13 cellular contexts compared by ENCODE assay signal in the genomic region with DNA sequence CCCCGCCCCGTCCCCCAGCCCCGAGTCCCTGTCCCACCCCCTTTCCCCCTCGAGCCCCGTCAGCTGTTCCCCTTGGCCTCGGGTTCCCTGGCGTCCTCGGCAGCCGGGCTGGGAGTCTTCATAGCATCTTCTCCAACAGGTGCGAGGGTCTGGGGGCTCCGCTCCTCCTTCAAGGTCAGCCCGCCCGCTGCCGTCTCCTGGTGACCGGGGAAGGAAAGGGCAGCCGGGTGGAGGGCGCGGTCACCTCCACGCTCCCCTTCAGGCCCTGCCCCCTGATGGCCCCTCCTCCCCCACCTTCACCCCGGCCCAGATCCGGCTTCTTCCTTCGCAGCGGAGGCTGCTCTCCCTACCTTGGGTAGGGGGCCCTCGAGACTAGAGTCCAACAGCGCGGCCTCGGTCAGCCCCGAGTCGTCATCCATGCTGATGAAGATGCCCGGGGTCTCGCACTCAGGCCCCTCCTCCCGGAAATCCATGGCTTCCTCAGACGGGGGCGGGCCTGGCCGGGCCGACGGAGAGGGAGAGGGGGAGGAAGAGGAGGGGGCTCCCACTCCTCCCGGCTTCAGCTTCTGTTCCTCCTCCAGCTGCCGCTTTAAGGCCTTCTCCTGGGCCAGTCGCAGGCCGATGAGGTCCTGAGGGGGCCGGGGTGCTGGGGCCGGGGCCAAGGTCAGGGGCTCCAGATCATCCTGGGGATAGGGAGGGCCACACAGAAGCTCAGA. TPM values are rescaled to one million over a fixed set of nuclear protein-coding genes. Genes with fewer than 3 reads are reported as not detected.
A peak's percentile ranks its signal among the peaks of the same experiment; 100 is the strongest.
DNase-seq lines count a peak whose midpoint lies in the region; ATAC-seq and TF ChIP-seq lines count a peak whose summit lies in the region.
"Had no signal": no experiment of that assay in that cellular context is flagged by ENCODE, and none has a peak within 500 bp of the region (broad histone marks: within the 10 kb centered on the region; RNA-seq: fewer than 3 reads in every experiment).

No MANE protein-coding gene starts in this region.

- no peak overlapping the region for H3K4me2 ChIP-seq in SK-N-SH

- CTCF ChIA-PET in SK-N-SH (lab: Yijun Ruan, JAX): interaction anchor here (0.8 to 10.4 kb wide), 10 partner anchors 11 to 137 kb away, joined by 3 to 137 read pairs (median 22); a partner anchor contains a TSS
- CTCF ChIA-PET in naive thymus-derived CD4-positive, alpha-beta T cell (lab: Charles Lee): interaction anchor here (0.9 to 2.4 kb wide), 4 partner anchors 10 to 67 kb away, joined by 4 to 12 read pairs (median 6); a partner anchor contains a TSS

- no peaks in the 10 kb centered on the region for H3K9me3 Mint-ChIP-seq in endothelial cell (ENCODE audit: unreplicated experiment)
- no peaks in the 10 kb centered on the region for H3K9me3 Mint-ChIP-seq in naive thymus-derived CD4-positive, alpha-beta T cell

- H3K27me3 ChIP-seq in SK-N-SH (ENCODE audit: insufficient read depth): no peaks in the 10 kb centered on the region
- H3K27me3 ChIP-seq in naive thymus-derived CD4-positive, alpha-beta T cell (ENCODE audit: control insufficient read depth in 2 of 2, insufficient read depth in 2 of 2, low read length in 2 of 2): no peaks in the 10 kb centered on the region
- H3K27me3 ChIP-seq in upper lobe of right lung: no peaks in the 10 kb centered on the region
- peaks cover 0 to 5% of the 10 kb centered on the region in 2 donors for H3K27me3 ChIP-seq in tibial artery

- no peak overlapping the region for H3K9ac ChIP-seq in SK-N-SH

- POLR2A ChIA-PET in SK-N-SH (lab: Yijun Ruan, JAX): interaction anchor here (1.3 kb wide), 1 partner anchor 66 kb away, joined by 3 read pairs; no protein-coding TSS in a partner anchor
- POLR2A ChIA-PET in naive thymus-derived CD4-positive, alpha-beta T cell (lab: Charles Lee): no interaction called here

- H3K4me1 Mint-ChIP-seq in endothelial cell (ENCODE audit: unreplicated experiment): no peaks in the 10 kb centered on the region
- peaks cover 0 to 7% (median 5%) of the 10 kb centered on the region in 7 donors for H3K4me1 Mint-ChIP-seq in naive thymus-derived CD4-positive, alpha-beta T cell

- H3K36me3 ChIP-seq in SK-N-SH (replicated peaks in 1 of 2; ENCODE audit: control insufficient read depth in 1 of 2, insufficient read depth in 2 of 2, low read length in 1 of 2): peaks cover 6 to 10% of the 10 kb centered on the region in 2 experiments
- H3K36me3 ChIP-seq in naive thymus-derived CD4-positive, alpha-beta T cell (ENCODE audit: control insufficient read depth in 2 of 3, insufficient read depth in 3 of 3, low read length in 3 of 3): peaks cover 0 to 17% (median 0%) of the 10 kb centered on the region in 3 experiments
- H3K36me3 ChIP-seq in upper lobe of right lung: peaks cover 15% of the 10 kb centered on the region
- peaks cover 10 to 34% (median 24%) of the 10 kb centered on the region in 3 donors for H3K36me3 ChIP-seq in tibial artery

- TF ChIP-seq CTCF in SK-N-SH (IDR thresholded peaks at IDR 0.05) (no peak), endothelial cell (IDR thresholded peaks at IDR 0.05; ENCODE audit: unreplicated experiment) (no peak), upper lobe of right lung (IDR thresholded peaks at IDR 0.05) (no peak), tibial artery (IDR thresholded peaks at IDR 0.05) (no peak)

- TF ChIP-seq EP300 in SK-N-SH (IDR thresholded peaks at IDR 0.05; ENCODE audit: borderline replicate concordance in 1 of 2, low read depth in 1 of 2, low read length in 1 of 2): no peak

- 87% methylated on average over 34 of the region's 43 CpGs for WGBS in SK-N-SH (ENCODE audit: low lambda C conversion rate)

- DNase-seq in SK-N-SH: peak; percentile 62
- peak; percentile 85 for DNase-seq in endothelial cell (ENCODE audit: low spot score)
- DNase-seq in naive thymus-derived CD4-positive, alpha-beta T cell: no peak
- no peak for DNase-seq in upper lobe of right lung
- no peak for DNase-seq in cortex of kidney (lab: John Stamatoyannopoulos, UW)
- no peak for DNase-seq in tibial artery
- DNase-seq in activated gamma-delta T cell (lab: John Stamatoyannopoulos, UW): no peak
- DNase-seq: activated T-cell treated with anti-CD3 and anti-CD28 coated beads, Interleukin-2, amount 50 U/mL, for 1 hour; NCI-H510A; stimulated activated CD4-positive, alpha-beta T cell treated with anti-CD3 and anti-CD28 coated beads, Interleukin-2, amount 100 ng/mL, for 24 hours had no signal

- H3K9me3 ChIP-seq in SK-N-SH: no peaks in the 10 kb centered on the region
- H3K9me3 ChIP-seq in naive thymus-derived CD4-positive, alpha-beta T cell (ENCODE audit: control insufficient read depth in 2 of 3, low read length in 3 of 3): no peaks in the 10 kb centered on the region
- H3K9me3 ChIP-seq in upper lobe of right lung: no peaks in the 10 kb centered on the region
- H3K9me3 ChIP-seq in tibial artery: no peaks in the 10 kb centered on the region

- peaks cover 13% of the 10 kb centered on the region for H3K27me3 Mint-ChIP-seq in endothelial cell (ENCODE audit: unreplicated experiment)
- peaks cover 0 to 23% (median 19%) of the 10 kb centered on the region in 5 donors for H3K27me3 Mint-ChIP-seq in naive thymus-derived CD4-positive, alpha-beta T cell

- H2AFZ ChIP-seq in SK-N-SH (ENCODE audit: low read depth): no peak overlapping the region

- no peaks in the 10 kb centered on the region for H3K79me2 ChIP-seq in SK-N-SH (ENCODE audit: insufficient read depth)

- H3K4me3 ChIP-seq in SK-N-SH (ENCODE audit: low read depth in 2 of 2, low read length in 1 of 2) (peak overlapping the region in 1 of 2 experiments; percentile 1; a peak in 1 of 4 replicates), upper lobe of right lung (peak overlapping the region; percentile 25), tibial artery (peak overlapping the region in 1 of 2 donors; percentile 24)
- no peak overlapping the region for H3K4me3 ChIP-seq in naive thymus-derived CD4-positive, alpha-beta T cell (ENCODE audit: low read length)

- H3K27ac ChIP-seq in SK-N-SH (ENCODE audit: low read depth in 2 of 2, low read length in 1 of 2) (no peak overlapping the region), upper lobe of right lung (no peak overlapping the region), tibial artery (no peak overlapping the region)
- H3K27ac ChIP-seq in naive thymus-derived CD4-positive, alpha-beta T cell (ENCODE audit: low read depth, low read length): no peak overlapping the region

- H3K36me3 Mint-ChIP-seq in endothelial cell (ENCODE audit: low read depth, unreplicated experiment): peaks cover 6% of the 10 kb centered on the region
- peaks cover 0 to 8% (median 3%) of the 10 kb centered on the region in 5 donors for H3K36me3 Mint-ChIP-seq in naive thymus-derived CD4-positive, alpha-beta T cell

- H3K9me2 ChIP-seq in SK-N-SH: no peaks in the 10 kb centered on the region

- intact Hi-C loops in naive thymus-derived CD4-positive, alpha-beta T cell (cut with micrococcal nuclease): loop anchor here in 1 of 2 donors (2.0 to 5.0 kb wide), 2 partner anchors 37 to 47 kb away; a partner anchor contains a TSS
- intact Hi-C loops in upper lobe of right lung (cut with DNase I): no loop called here
- intact Hi-C loops in tibial artery (cut with DNase I; ENCODE audit: low total_unique reads): loop anchor here (5.0 kb wide), 1 partner anchor 67 kb away; no protein-coding TSS in a partner anchor

- H3K27ac Mint-ChIP-seq in endothelial cell (ENCODE audit: unreplicated experiment): peak overlapping the region; percentile 81
- peak overlapping the region in 1 of 9 donors; percentile 29 for H3K27ac Mint-ChIP-seq in naive thymus-derived CD4-positive, alpha-beta T cell

- H3F3A ChIP-seq in SK-N-SH (replicated peaks; ENCODE audit: insufficient read depth): peaks cover 9% of the 10 kb centered on the region

- H4K20me1 ChIP-seq in SK-N-SH (ENCODE audit: insufficient read depth): no peaks in the 10 kb centered on the region

- peak overlapping the region; percentile 91 for H3K4me3 Mint-ChIP-seq in endothelial cell (ENCODE audit: unreplicated experiment)
- H3K4me3 Mint-ChIP-seq in naive thymus-derived CD4-positive, alpha-beta T cell: peak overlapping the region in 8 of 10 donors; percentile 6 to 66 (median 52)

- no peak for ATAC-seq in SK-N-SH treated with all-trans-retinoic acid at 6 μM for 48 hours
- ATAC-seq in naive thymus-derived CD4-positive, alpha-beta T cell: no peak
- no peak for ATAC-seq in upper lobe of right lung

- TF ChIP-seq RAD21 in SK-N-SH (IDR thresholded peaks at IDR 0.05; ENCODE audit: low read length): no peak

- peaks cover 0 to 9% of the 10 kb centered on the region in 2 experiments; a peak in 1 of 4 replicates for H3K4me1 ChIP-seq in SK-N-SH (ENCODE audit: control insufficient read depth in 1 of 2, insufficient read depth in 2 of 2, low read depth in 1 of 2, low read length in 1 of 2)
- H3K4me1 ChIP-seq in naive thymus-derived CD4-positive, alpha-beta T cell (ENCODE audit: control insufficient read depth in 2 of 2, insufficient read depth in 2 of 2, low read length in 2 of 2): peaks cover 0 to 4% of the 10 kb centered on the region in 2 donors
- peaks cover 3% of the 10 kb centered on the region for H3K4me1 ChIP-seq in upper lobe of right lung
- peaks cover 0 to 25% (median 7%) of the 10 kb centered on the region in 4 donors for H3K4me1 ChIP-seq in tibial artery

RNA-seq across cellular contexts. Expression of a gene that starts 0.6 kb away (rescaled TPM):
- polyA plus RNA-seq in SK-N-SH (2012; rRNA removed): 0.02 TPM in 1 of 2 replicates, not detected in the other
- 0.01 TPM in 1 of 2 replicates, not detected in the other for polyA plus RNA-seq in SK-N-SH (2012; cell fraction: cytosol; rRNA removed)
- polyA plus RNA-seq in SK-N-SH (2012; cell fraction: nucleus; rRNA removed): 0.04 and 0.05 TPM in 2 replicates
- 0.28 TPM for total RNA-seq in endothelial cell (ENCODE audit: unreplicated experiment)
- under 1 TPM; 0.20 to 0.78 (median 0.56) TPM for total RNA-seq in naive thymus-derived CD4-positive, alpha-beta T cell
- polyA plus RNA-seq in naive thymus-derived CD4-positive, alpha-beta T cell: not detected
- 0.38 TPM for total RNA-seq in upper lobe of right lung
- total RNA-seq: A172, subcutaneous adipose tissue had no signal

RNA-seq across cellular contexts. Expression of a gene that starts 23.0 kb away (rescaled TPM):
- polyA plus RNA-seq in SK-N-SH (2012; rRNA removed): 39.3 and 40.6 TPM in 2 replicates
- 11.6 and 18.4 TPM in 2 replicates for polyA plus RNA-seq in SK-N-SH (2012; cell fraction: cytosol; rRNA removed)
- 140 and 155 TPM in 2 replicates for polyA plus RNA-seq in SK-N-SH (2012; cell fraction: nucleus; rRNA removed)
- total RNA-seq in endothelial cell (ENCODE audit: unreplicated experiment) (95.3 TPM), upper lobe of right lung (58.7 TPM)
- total RNA-seq in naive thymus-derived CD4-positive, alpha-beta T cell: 10 to 100 TPM; 18.7 to 43.2 (median 35.4) TPM
- polyA plus RNA-seq in naive thymus-derived CD4-positive, alpha-beta T cell: 1 to 10 TPM; 3.7 to 7.2 TPM

RNA-seq across cellular contexts. Expression of a gene that starts 33.4 kb away (rescaled TPM):
- 86.4 and 92.2 TPM in 2 replicates for polyA plus RNA-seq in SK-N-SH (2012; rRNA removed)
- 37.4 and 40.6 TPM in 2 replicates for polyA plus RNA-seq in SK-N-SH (2012; cell fraction: cytosol; rRNA removed)
- polyA plus RNA-seq in SK-N-SH (2012; cell fraction: nucleus; rRNA removed): 481 and 556 TPM in 2 replicates
- total RNA-seq in endothelial cell (ENCODE audit: unreplicated experiment) (80.3 TPM), upper lobe of right lung (50.1 TPM)
- total RNA-seq in naive thymus-derived CD4-positive, alpha-beta T cell: 10 to 100 TPM; 15.0 to 33.9 (median 25.2) TPM
- 1 to 10 TPM in 1 of 2 donors, under 1 TPM in 1; 0.20 to 1.8 TPM for polyA plus RNA-seq in naive thymus-derived CD4-positive, alpha-beta T cell

RNA-seq across cellular contexts. Expression of a gene that starts 46.6 kb away (rescaled TPM):
- polyA plus RNA-seq in SK-N-SH (2012; rRNA removed): 6.4 and 8.4 TPM in 2 replicates
- 3.1 and 5.2 TPM in 2 replicates for polyA plus RNA-seq in SK-N-SH (2012; cell fraction: cytosol; rRNA removed)
- polyA plus RNA-seq in SK-N-SH (2012; cell fraction: nucleus; rRNA removed): 22.8 and 31.2 TPM in 2 replicates
- total RNA-seq in endothelial cell (ENCODE audit: unreplicated experiment) (21.9 TPM), upper lobe of right lung (15.5 TPM)
- total RNA-seq in naive thymus-derived CD4-positive, alpha-beta T cell: 1 to 10 TPM in 4 of 5 experiments, under 1 TPM in 1; 0.92 to 2.3 (median 1.1) TPM
- polyA plus RNA-seq in naive thymus-derived CD4-positive, alpha-beta T cell: under 1 TPM; 0.15 to 0.17 TPM

RNA-seq across cellular contexts. Expression of a gene that starts 47.3 kb away (rescaled TPM):
- 76.3 and 92.7 TPM in 2 replicates for polyA plus RNA-seq in SK-N-SH (2012; rRNA removed)
- 31.3 and 45.6 TPM in 2 replicates for polyA plus RNA-seq in SK-N-SH (2012; cell fraction: cytosol; rRNA removed)
- 170 and 185 TPM in 2 replicates for polyA plus RNA-seq in SK-N-SH (2012; cell fraction: nucleus; rRNA removed)
- total RNA-seq in endothelial cell (ENCODE audit: unreplicated experiment) (70.7 TPM), upper lobe of right lung (70.6 TPM)
- 100 to 1,000 TPM in 1 of 5 experiments, 10 to 100 TPM in 4; 81.3 to 110 (median 96.4) TPM for total RNA-seq in naive thymus-derived CD4-positive, alpha-beta T cell
- 10 to 100 TPM in 1 of 2 donors, 1 to 10 TPM in 1; 9.9 to 22.7 TPM for polyA plus RNA-seq in naive thymus-derived CD4-positive, alpha-beta T cell

Comparison
In these comparisons a context has a peak if more than half of its experiments do, and no peak if none do; other contexts are left out.
1. DNase-seq: peak in SK-N-SH (single experiment) and endothelial cell (single experiment); none in naive thymus-derived CD4-positive, alpha-beta T cell (0 of 9), upper lobe of right lung (single experiment), cortex of kidney (single experiment), tibial artery (0 of 2) and activated gamma-delta T cell (single experiment).